In the genomic region with DNA sequence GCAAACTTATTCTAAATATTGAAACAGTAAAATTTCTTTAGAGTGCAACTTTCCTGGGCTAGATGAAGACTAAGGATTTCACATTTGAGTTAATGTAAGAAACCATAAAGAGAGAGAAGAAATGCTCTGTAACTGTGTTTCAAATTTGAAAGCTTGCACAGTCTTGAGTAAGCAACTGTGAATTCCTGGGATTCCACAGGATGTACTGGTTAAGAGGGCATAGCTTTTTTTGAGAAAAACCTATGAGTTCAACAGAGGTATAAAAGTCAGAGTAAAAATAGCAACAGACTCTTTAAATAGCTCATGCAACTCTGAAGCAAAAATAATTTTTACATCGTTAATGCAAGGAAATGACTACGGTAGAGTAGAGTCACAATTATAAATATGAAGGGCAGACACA, we compare ENCODE assay signal across 2 cellular contexts.
A peak's percentile ranks its signal among the peaks of the same experiment; 100 is the strongest.
TF ChIP-seq lines count a peak whose summit lies in the region.

No MANE protein-coding gene starts in this region.

TF ChIP-seq in SK-N-SH, 30 proteins besides CTCF, POLR2A, EP300 and RAD21 (continued from another document):
- TF ChIP-seq, protein P1, sequence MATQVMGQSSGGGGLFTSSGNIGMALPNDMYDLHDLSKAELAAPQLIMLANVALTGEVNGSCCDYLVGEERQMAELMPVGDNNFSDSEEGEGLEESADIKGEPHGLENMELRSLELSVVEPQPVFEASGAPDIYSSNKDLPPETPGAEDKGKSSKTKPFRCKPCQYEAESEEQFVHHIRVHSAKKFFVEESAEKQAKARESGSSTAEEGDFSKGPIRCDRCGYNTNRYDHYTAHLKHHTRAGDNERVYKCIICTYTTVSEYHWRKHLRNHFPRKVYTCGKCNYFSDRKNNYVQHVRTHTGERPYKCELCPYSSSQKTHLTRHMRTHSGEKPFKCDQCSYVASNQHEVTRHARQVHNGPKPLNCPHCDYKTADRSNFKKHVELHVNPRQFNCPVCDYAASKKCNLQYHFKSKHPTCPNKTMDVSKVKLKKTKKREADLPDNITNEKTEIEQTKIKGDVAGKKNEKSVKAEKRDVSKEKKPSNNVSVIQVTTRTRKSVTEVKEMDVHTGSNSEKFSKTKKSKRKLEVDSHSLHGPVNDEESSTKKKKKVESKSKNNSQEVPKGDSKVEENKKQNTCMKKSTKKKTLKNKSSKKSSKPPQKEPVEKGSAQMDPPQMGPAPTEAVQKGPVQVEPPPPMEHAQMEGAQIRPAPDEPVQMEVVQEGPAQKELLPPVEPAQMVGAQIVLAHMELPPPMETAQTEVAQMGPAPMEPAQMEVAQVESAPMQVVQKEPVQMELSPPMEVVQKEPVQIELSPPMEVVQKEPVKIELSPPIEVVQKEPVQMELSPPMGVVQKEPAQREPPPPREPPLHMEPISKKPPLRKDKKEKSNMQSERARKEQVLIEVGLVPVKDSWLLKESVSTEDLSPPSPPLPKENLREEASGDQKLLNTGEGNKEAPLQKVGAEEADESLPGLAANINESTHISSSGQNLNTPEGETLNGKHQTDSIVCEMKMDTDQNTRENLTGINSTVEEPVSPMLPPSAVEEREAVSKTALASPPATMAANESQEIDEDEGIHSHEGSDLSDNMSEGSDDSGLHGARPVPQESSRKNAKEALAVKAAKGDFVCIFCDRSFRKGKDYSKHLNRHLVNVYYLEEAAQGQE (IDR thresholded peaks at IDR 0.05; ENCODE audit: low read depth, low read length), result no peak
- TF ChIP-seq RCOR1 (IDR thresholded peaks at IDR 0.05; ENCODE audit: low read length), result no peak
- no peak for TF ChIP-seq EZH2phosphoT487 (IDR thresholded peaks at IDR 0.05; ENCODE audit: borderline replicate concordance, low read depth)
- TF ChIP-seq SIN3A (IDR thresholded peaks at IDR 0.05; ENCODE audit: borderline replicate concordance, low read depth, low read length), result no peak
- TF ChIP-seq CHD2 (IDR thresholded peaks at IDR 0.05; ENCODE audit: low read length, partially characterized antibody), result no peak
- TF ChIP-seq JUND (IDR thresholded peaks at IDR 0.05), result no peak
- no peak for TF ChIP-seq RFX5 (IDR thresholded peaks at IDR 0.05; ENCODE audit: low read length)
- TF ChIP-seq, protein P2, sequence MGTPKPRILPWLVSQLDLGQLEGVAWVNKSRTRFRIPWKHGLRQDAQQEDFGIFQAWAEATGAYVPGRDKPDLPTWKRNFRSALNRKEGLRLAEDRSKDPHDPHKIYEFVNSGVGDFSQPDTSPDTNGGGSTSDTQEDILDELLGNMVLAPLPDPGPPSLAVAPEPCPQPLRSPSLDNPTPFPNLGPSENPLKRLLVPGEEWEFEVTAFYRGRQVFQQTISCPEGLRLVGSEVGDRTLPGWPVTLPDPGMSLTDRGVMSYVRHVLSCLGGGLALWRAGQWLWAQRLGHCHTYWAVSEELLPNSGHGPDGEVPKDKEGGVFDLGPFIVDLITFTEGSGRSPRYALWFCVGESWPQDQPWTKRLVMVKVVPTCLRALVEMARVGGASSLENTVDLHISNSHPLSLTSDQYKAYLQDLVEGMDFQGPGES (IDR thresholded peaks at IDR 0.05; ENCODE audit: low read depth, low read length), result no peak
- no peak for TF ChIP-seq NFIC (IDR thresholded peaks at IDR 0.05; ENCODE audit: borderline replicate concordance)
- TF ChIP-seq ELF1 (IDR thresholded peaks at IDR 0.05), result no peak
- TF ChIP-seq TEAD4 (IDR thresholded peaks at IDR 0.05; ENCODE audit: borderline replicate concordance, insufficient read depth), result peak; percentile 63; the same call in 1 of the 2 replicates

TF ChIP-seq in HEK293T, 16 proteins besides CTCF, POLR2A, EP300 and RAD21 (continued from another document):
- no peak for TF ChIP-seq NFRKB (IDR thresholded peaks at IDR 0.05)
TF ChIP-seq in HEK293T: peak in this region for 0.
